ENCODE assay signal across 1 cellular context in genomic region chr19:5686647-5687359, GRCh38.
TF ChIP-seq lines count a peak whose summit lies in the region.

No MANE protein-coding gene starts in this region.

TF ChIP-seq in endothelial cell of umbilical vein, 7 proteins besides CTCF, POLR2A, EP300 and RAD21:
- no peak for TF ChIP-seq JUN (IDR thresholded peaks at IDR 0.05; ENCODE audit: borderline replicate concordance, insufficient read depth, insufficient read length, low read depth)
- TF ChIP-seq, protein P1, sequence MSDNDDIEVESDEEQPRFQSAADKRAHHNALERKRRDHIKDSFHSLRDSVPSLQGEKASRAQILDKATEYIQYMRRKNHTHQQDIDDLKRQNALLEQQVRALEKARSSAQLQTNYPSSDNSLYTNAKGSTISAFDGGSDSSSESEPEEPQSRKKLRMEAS (IDR thresholded peaks at IDR 0.05; ENCODE audit: insufficient read depth, insufficient read length), result peak; percentile 31
